In genomic region chr11:130213143-130213978, GRCh38 we compare ENCODE assay signal across 8 cellular contexts. TPM values are rescaled to one million over a fixed set of nuclear protein-coding genes. Genes with fewer than 3 reads are reported as not detected.
DNase-seq lines count a peak whose midpoint lies in the region; ATAC-seq and TF ChIP-seq lines count a peak whose summit lies in the region.

No MANE protein-coding gene starts in this region.

- no peak overlapping the region for H3K4me3 ChIP-seq in HAP-1
- no peak overlapping the region for H3K4me3 ChIP-seq in NB4 (ENCODE audit: low read depth, low read length)
- peak overlapping the region in 1 of 3 donors; percentile 2 for H3K4me3 ChIP-seq in breast epithelium

- intact Hi-C loops in breast epithelium (cut with DNase I; ENCODE audit: low total_unique reads) = no loop called here

- TF ChIP-seq CTCF in GM10248 (IDR thresholded peaks at IDR 0.05; ENCODE audit: control extremely low read depth, extremely low read depth, low read depth, missing control alignments) (peak; percentile 94), NB4 (IDR thresholded peaks at IDR 0.05; ENCODE audit: low read depth, low read length) (peak; percentile 72), WTC11 (IDR thresholded peaks at IDR 0.05) (peak; percentile 99), breast epithelium (IDR thresholded peaks at IDR 0.05) (peak; percentile 83 to 94 (median 87))

- in situ Hi-C loops in HAP-1 (cut with MboI; ENCODE audit: low sequenced_read_pairs) = loop anchor here (10.0 kb wide), 2 partner anchors 211 to 651 kb away; partner anchors contain the start of gene ADAMTS8

- no peaks in the 10 kb centered on the region for H3K9me3 Mint-ChIP-seq in WTC11

- CTCF ChIA-PET in GM10248 (lab: Yijun Ruan, JAX) = interaction anchor here (0.7 to 1.9 kb wide), 37 partner anchors 9 to 681 kb away, joined by 3 to 18 read pairs (median 4); no protein-coding TSS in a partner anchor
- CTCF ChIA-PET in WTC11 (lab: Charles Lee) = interaction anchor here (0.6 to 1.6 kb wide), 37 partner anchors 9 to 1135 kb away, joined by 3 to 39 read pairs (median 4); partner anchors contain the start of gene ADAMTS8

- no peaks in the 10 kb centered on the region for H3K4me1 ChIP-seq in HAP-1
- H3K4me1 ChIP-seq in breast epithelium = no peaks in the 10 kb centered on the region

- no peaks in the 10 kb centered on the region for H3K36me3 Mint-ChIP-seq in WTC11

- H3K27me3 Mint-ChIP-seq in WTC11 (ENCODE audit: low read depth) = no peaks in the 10 kb centered on the region

- H3K4me1 Mint-ChIP-seq in WTC11 = peaks cover 22% of the 10 kb centered on the region

- DNase-seq in GM10248 (ENCODE audit: extremely low spot score) (peak; percentile 86), HAP-1 (ENCODE audit: low spot score in 2 of 2) (peak; percentile 34 to 84), NB4 (ENCODE audit: low read depth) (peak; percentile 65), WTC11 (ENCODE audit: low spot score) (peak; percentile 84), breast epithelium (ENCODE audit: low spot score in 2 of 2) (peak; percentile 25 to 74), kidney glomerular epithelial cell (lab: John Stamatoyannopoulos, UW) (peak; percentile 34), cortex of kidney (lab: John Stamatoyannopoulos, UW) (no peak)
- peak; percentile 54 for DNase-seq in stimulated activated CD4-positive, alpha-beta T cell treated with anti-CD3 and anti-CD28 coated beads, Interleukin-2, amount 100 ng/mL, for 4 hours (ENCODE audit: low read depth)

- no peaks in the 10 kb centered on the region for H3K36me3 ChIP-seq in HAP-1 (replicated peaks)
- H3K36me3 ChIP-seq in breast epithelium = no peaks in the 10 kb centered on the region

- no peak overlapping the region for H3K27ac Mint-ChIP-seq in WTC11

- peak; percentile 70 for ATAC-seq in WTC11

- H3K4me3 Mint-ChIP-seq in WTC11 = no peak overlapping the region

- TF ChIP-seq POLR2A in NB4 (IDR thresholded peaks at IDR 0.05; ENCODE audit: extremely low read depth, insufficient read length) = no peak
- TF ChIP-seq POLR2A in breast epithelium (IDR thresholded peaks at IDR 0.05) = no peak

- no peak overlapping the region for H3K27ac ChIP-seq in breast epithelium

- H3K9me3 ChIP-seq in HAP-1 (no peaks in the 10 kb centered on the region), breast epithelium (no peaks in the 10 kb centered on the region)

- H3K27me3 ChIP-seq in HAP-1 (ENCODE audit: low read depth) (no peaks in the 10 kb centered on the region), breast epithelium (no peaks in the 10 kb centered on the region)

- POLR2A ChIA-PET in GM10248 (lab: Yijun Ruan, JAX) (no interaction called here), WTC11 (lab: Charles Lee) (interaction anchor here (0.6 kb wide), 1 partner anchor 20 kb away, joined by 3 read pairs; no protein-coding TSS in a partner anchor)

TF ChIP-seq in WTC11, 78 proteins besides CTCF, POLR2A, EP300 and RAD21:
- TF ChIP-seq MLX (CRISPR knock-in tag; IDR thresholded peaks at IDR 0.05) (no peak), JAZF1 (CRISPR knock-in tag; IDR thresholded peaks at IDR 0.05) (no peak), ZNF138 (CRISPR knock-in tag; conservative IDR thresholded peaks at IDR 0.05) (no peak), ESRRA (CRISPR knock-in tag; IDR thresholded peaks at IDR 0.05; ENCODE audit: borderline replicate concordance) (no peak), ZNF232 (CRISPR knock-in tag; IDR thresholded peaks at IDR 0.05) (no peak), KAT7 (CRISPR knock-in tag; IDR thresholded peaks at IDR 0.05; ENCODE audit: borderline replicate concordance) (no peak), EMX1 (CRISPR knock-in tag; IDR thresholded peaks at IDR 0.05) (no peak), E2F1 (CRISPR knock-in tag; IDR thresholded peaks at IDR 0.05) (no peak)
- TF ChIP-seq, protein P1, sequence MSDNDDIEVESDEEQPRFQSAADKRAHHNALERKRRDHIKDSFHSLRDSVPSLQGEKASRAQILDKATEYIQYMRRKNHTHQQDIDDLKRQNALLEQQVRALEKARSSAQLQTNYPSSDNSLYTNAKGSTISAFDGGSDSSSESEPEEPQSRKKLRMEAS (CRISPR knock-in tag; IDR thresholded peaks at IDR 0.05) = no peak

RNA-seq across cellular contexts. Expression of gene ST14, which starts 53.8 kb away (rescaled TPM):
- 27.5 to 33.9 TPM (median 27.8 TPM) in 3 replicates for total RNA-seq in WTC11 (2021)
- 10 to 100 TPM in 2 of 3 donors, 1 to 10 TPM in 1; 9.9 to 89.0 (median 48.5) TPM for total RNA-seq in breast epithelium
